ENCODE assay signal across 34 cellular contexts in the genomic region with DNA sequence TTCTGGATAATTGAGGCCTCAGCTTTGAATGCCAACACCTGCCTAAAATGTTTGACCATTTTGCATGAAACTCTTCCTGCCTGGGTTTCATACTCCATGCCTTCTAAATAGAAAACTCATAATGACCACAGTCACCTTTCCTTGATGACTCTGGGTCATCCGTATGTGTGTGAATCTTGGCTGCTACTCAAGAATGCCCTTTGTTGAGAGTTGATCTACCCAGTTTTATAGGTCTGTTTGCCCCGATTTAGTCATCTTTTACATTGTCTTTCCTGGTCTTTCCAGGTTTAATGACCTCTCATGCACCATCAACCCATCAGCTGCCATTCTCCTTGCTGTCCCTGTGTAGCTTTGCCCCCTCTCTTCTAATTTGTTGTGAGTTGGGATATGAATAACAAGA. TPM values are rescaled to one million over a fixed set of nuclear protein-coding genes. Genes with fewer than 3 reads are reported as not detected.
"Had no signal": no experiment of that assay in that cellular context is flagged by ENCODE, and none has a peak within 500 bp of the region (broad histone marks: within the 10 kb centered on the region; RNA-seq: fewer than 3 reads in every experiment).

No MANE protein-coding gene starts in this region.

- H3K4me1 ChIP-seq: breast epithelium, colonic mucosa had no signal

- ATAC-seq: activated CD4-positive, CD25-positive, alpha-beta regulatory T cell treated with anti-CD3 and anti-CD28 coated beads, Interleukin-2, amount 50 U/mL, for 24 hours; activated CD8-positive, alpha-beta T cell treated with anti-CD3 and anti-CD28 coated beads for 36 hours; activated naive CD4-positive, alpha-beta T cell treated with anti-CD3 and anti-CD28 coated beads, Interleukin-2, amount 50 U/mL, for 72 hours; activated T-cell treated with anti-CD3 and anti-CD28 coated beads, Interleukin-2, amount 50 U/mL, for 4 hours; gastroesophageal sphincter; T-helper 17 cell had no signal

- H3K27ac Mint-ChIP-seq: activated B cell treated with CpG ODN at 0.5 μM for 24 hours; activated CD8-positive, alpha-beta T cell treated with anti-CD3 and anti-CD28 coated beads for 36 hours; activated naive CD4-positive, alpha-beta T cell treated with anti-CD3 and anti-CD28 coated beads, Interleukin-2, amount 10 ng/mL, durations not matched to agents 7 days and 5 days; activated naive CD8-positive, alpha-beta T cell treated with anti-CD3 and anti-CD28 coated beads, Interleukin-2, amount 10 ng/mL, durations not matched to agents 7 days and 5 days; brain; T-helper 17 cell; T-helper 2 cell treated with Interferon-gamma antibody and Interleukin-4, amounts not matched to agents 5 μg/mL and 100 μg/mL, for 36 hours had no signal

- H3K27me3 Mint-ChIP-seq: activated CD8-positive, alpha-beta T cell treated with anti-CD3 and anti-CD28 coated beads for 36 hours; activated naive CD4-positive, alpha-beta T cell treated with anti-CD3 and anti-CD28 coated beads, Interleukin-2, amount 10 ng/mL, durations not matched to agents 7 days and 5 days had no signal

- H3K4me3 ChIP-seq: ascending aorta, breast epithelium, cardiac muscle cell, colonic mucosa, esophagus squamous epithelium, gastroesophageal sphincter had no signal

- H3K9me3 ChIP-seq: ascending aorta, breast epithelium, colonic mucosa, esophagus squamous epithelium, gastroesophageal sphincter had no signal

- H3K36me3 Mint-ChIP-seq: activated naive CD4-positive, alpha-beta T cell treated with anti-CD3 and anti-CD28 coated beads, Interleukin-2, amount 10 ng/mL, durations not matched to agents 7 days and 5 days; activated naive CD4-positive, alpha-beta T cell treated with anti-CD3 and anti-CD28 coated beads, Interleukin-2, amount 50 U/mL, for 72 hours; brain had no signal

- H3K9me3 Mint-ChIP-seq: activated B cell treated with CpG ODN at 0.5 μM for 24 hours; activated CD8-positive, alpha-beta T cell treated with anti-CD3 and anti-CD28 coated beads for 36 hours; activated naive CD4-positive, alpha-beta T cell treated with anti-CD3 and anti-CD28 coated beads, Interleukin-2, amount 10 ng/mL, durations not matched to agents 7 days and 5 days; activated naive CD4-positive, alpha-beta T cell treated with anti-CD3 and anti-CD28 coated beads, Interleukin-2, amount 50 U/mL, for 72 hours; activated naive CD8-positive, alpha-beta T cell treated with anti-CD3 and anti-CD28 coated beads, Interleukin-2, amount 10 ng/mL, durations not matched to agents 7 days and 5 days; activated T-cell treated with anti-CD3 and anti-CD28 coated beads, Interleukin-2, amount 50 U/mL, for 4 hours; T-helper 2 cell treated with Interferon-gamma antibody and Interleukin-4, amounts not matched to agents 5 μg/mL and 100 μg/mL, for 36 hours had no signal

- H3K4me3 Mint-ChIP-seq: activated B cell treated with CpG ODN at 0.5 μM for 24 hours; activated CD8-positive, alpha-beta T cell treated with anti-CD3 and anti-CD28 coated beads for 36 hours; activated naive CD4-positive, alpha-beta T cell treated with anti-CD3 and anti-CD28 coated beads, Interleukin-2, amount 10 ng/mL, durations not matched to agents 7 days and 5 days; activated naive CD8-positive, alpha-beta T cell treated with anti-CD3 and anti-CD28 coated beads, Interleukin-2, amount 10 ng/mL, durations not matched to agents 7 days and 5 days; activated T-cell treated with anti-CD3 and anti-CD28 coated beads, Interleukin-2, amount 50 U/mL, for 4 hours; brain; T-helper 17 cell; T-helper 2 cell treated with Interferon-gamma antibody and Interleukin-4, amounts not matched to agents 5 μg/mL and 100 μg/mL, for 36 hours had no signal

- H3K4me1 Mint-ChIP-seq: activated B cell treated with CpG ODN at 0.5 μM for 24 hours; activated naive CD4-positive, alpha-beta T cell treated with anti-CD3 and anti-CD28 coated beads, Interleukin-2, amount 10 ng/mL, durations not matched to agents 7 days and 5 days; activated naive CD8-positive, alpha-beta T cell treated with anti-CD3 and anti-CD28 coated beads, Interleukin-2, amount 10 ng/mL, durations not matched to agents 7 days and 5 days; brain; T-helper 17 cell had no signal

- DNase-seq: activated B cell treated with CpG ODN at 0.5 μM for 24 hours; activated CD4-positive, alpha-beta T cell treated with anti-CD3 and anti-CD28 coated beads for 48 hours; activated CD4-positive, alpha-beta T cell treated with anti-CD3 and anti-CD28 coated beads, Interleukin-2, amount 50 U/mL, for 1 hour; activated CD4-positive, alpha-beta T cell treated with anti-CD3 and anti-CD28 coated beads, Interleukin-2, amount 50 U/mL, for 48 hours; activated CD8-positive, alpha-beta memory T cell treated with anti-CD3 and anti-CD28 coated beads for 24 hours; activated CD8-positive, alpha-beta T cell treated with anti-CD3 and anti-CD28 coated beads for 36 hours; activated gamma-delta T cell; activated naive CD4-positive, alpha-beta T cell; activated naive CD4-positive, alpha-beta T cell treated with anti-CD3 and anti-CD28 coated beads, Interleukin-2, amount 10 ng/mL, durations not matched to agents 7 days and 5 days; activated naive CD8-positive, alpha-beta T cell treated with anti-CD3 and anti-CD28 coated beads, Interleukin-2, amount 10 ng/mL, durations not matched to agents 7 days and 5 days; activated T-cell treated with anti-CD3 and anti-CD28 coated beads, Interleukin-2, amount 50 U/mL, for 4 hours; central memory CD4-positive, alpha-beta T cell; cerebellar nuclear complex; colonic mucosa; effector CD8-positive, alpha-beta T cell; esophagus squamous epithelium; foreskin melanocyte; T-helper 1 cell; T-helper 17 cell; T1000; WERI-Rb-1 had no signal

- H3K27ac ChIP-seq: ascending aorta, breast epithelium, cardiac muscle cell, colonic mucosa, epithelial cell of prostate, esophagus squamous epithelium, gastroesophageal sphincter, WERI-Rb-1 had no signal

- H3K27me3 ChIP-seq: ascending aorta, breast epithelium, cardiac muscle cell, colonic mucosa had no signal

- H3K36me3 ChIP-seq: ascending aorta, breast epithelium, cardiac muscle cell, colonic mucosa, esophagus squamous epithelium, gastroesophageal sphincter, WERI-Rb-1 had no signal

RNA-seq across cellular contexts. Expression of gene SLC5A9, which starts 2.7 kb away (rescaled TPM):
- total RNA-seq: activated B cell treated with CpG ODN at 0.5 μM for 24 hours; activated CD8-positive, alpha-beta T cell treated with anti-CD3 and anti-CD28 coated beads for 36 hours; activated naive CD4-positive, alpha-beta T cell treated with anti-CD3 and anti-CD28 coated beads, Interleukin-2, amount 50 U/mL, for 72 hours; activated naive CD8-positive, alpha-beta T cell treated with anti-CD3 and anti-CD28 coated beads, Interleukin-2, amount 10 ng/mL, durations not matched to agents 7 days and 5 days; activated T-cell treated with anti-CD3 and anti-CD28 coated beads, Interleukin-2, amount 50 U/mL, for 4 hours; endothelial cell of umbilical vein; fibroblast of lung; fibroblast of villous mesenchyme; glomerular endothelial cell; T-helper 17 cell had no signal
- polyA plus RNA-seq: endothelial cell of umbilical vein, fibroblast of lung had no signal
